17 cellular contexts compared by ENCODE assay signal in genomic region chr2:129710670-129711495, GRCh38.
"Had no signal": no experiment of that assay in that cellular context is flagged by ENCODE, and none has a peak within 500 bp of the region (broad histone marks: within the 10 kb centered on the region; RNA-seq: fewer than 3 reads in every experiment).

No MANE protein-coding gene starts in this region.

- ATAC-seq: activated CD4-positive, alpha-beta T cell treated with anti-CD3 and anti-CD28 coated beads for 36 hours; activated naive CD8-positive, alpha-beta T cell treated with anti-CD3 and anti-CD28 coated beads, Interleukin-2, amount 50 U/mL, for 24 hours; activated T-cell treated with anti-CD3 and anti-CD28 coated beads, Interleukin-2, amount 50 U/mL, for 4 hours; naive thymus-derived CD8-positive, alpha-beta T cell; stimulated activated naive B cell treated with anti-CD40 and anti-IgM and Interleukin-4, amounts not matched to agents 10 μg/mL and 1 μg/mL and 100 μg/mL, for 72 hours had no signal

- H3K9me3 ChIP-seq: left ventricle myocardium inferior, neutrophil, spleen, thyroid gland had no signal

- H3K27ac ChIP-seq: brain microvascular endothelial cell, coronary artery, left ventricle myocardium inferior, neutrophil, thyroid gland, WERI-Rb-1 had no signal

- H3K27me3 ChIP-seq: brain microvascular endothelial cell, neutrophil, thyroid gland had no signal

- DNase-seq: activated CD4-positive, alpha-beta memory T cell treated with anti-CD3 and anti-CD28 coated beads, Interleukin-2, amount 10 ng/mL, durations not matched to agents 7 days and 5 days; activated CD4-positive, alpha-beta T cell treated with anti-CD3 and anti-CD28 coated beads for 36 hours; activated naive CD4-positive, alpha-beta T cell treated with anti-CD3 and anti-CD28 coated beads, Interleukin-2, amount 10 ng/mL, durations not matched to agents 7 days and 5 days; activated naive CD8-positive, alpha-beta T cell treated with anti-CD3 and anti-CD28 coated beads, Interleukin-2, amount 50 U/mL, for 24 hours; activated T-cell treated with anti-CD3 and anti-CD28 coated beads, Interleukin-2, amount 50 U/mL, for 4 hours; anterior cingulate cortex; brain microvascular endothelial cell; foreskin melanocyte; left ventricle myocardium inferior; naive thymus-derived CD8-positive, alpha-beta T cell; spleen; stimulated activated CD4-positive, alpha-beta T cell treated with anti-CD3 and anti-CD28 coated beads, Interleukin-4, amount 100 ng/mL, for 4 hours; stimulated activated naive B cell treated with anti-CD40 and anti-IgM and Interleukin-4, amounts not matched to agents 10 μg/mL and 1 μg/mL and 100 μg/mL, for 72 hours; thyroid gland; WERI-Rb-1 had no signal

- H3K36me3 ChIP-seq: brain microvascular endothelial cell, left ventricle myocardium inferior, neutrophil, spleen, thyroid gland, WERI-Rb-1 had no signal

- H3K4me3 ChIP-seq: coronary artery, left ventricle myocardium inferior, spleen, thyroid gland had no signal

- H3K4me1 ChIP-seq: left ventricle myocardium inferior, thyroid gland had no signal
